10 cellular contexts compared by ENCODE assay signal in genomic region chr2:65075605-65076344, GRCh38. TPM values are rescaled to one million over a fixed set of nuclear protein-coding genes. Genes with fewer than 3 reads are reported as not detected.
A peak's percentile ranks its signal among the peaks of the same experiment; 100 is the strongest.
DNase-seq lines count a peak whose midpoint lies in the region; ATAC-seq and TF ChIP-seq lines count a peak whose summit lies in the region.
"Had no signal": no experiment of that assay in that cellular context is flagged by ENCODE, and none has a peak within 500 bp of the region (broad histone marks: within the 10 kb centered on the region; RNA-seq: fewer than 3 reads in every experiment).

No MANE protein-coding gene starts in this region.

- H3K27ac ChIP-seq in CD8-positive, alpha-beta T cell (ENCODE audit: low read depth, low read length) = no peak overlapping the region
- peak overlapping the region; percentile 18 for H3K27ac ChIP-seq in parathyroid adenoma

- H3K4me2 ChIP-seq in parathyroid adenoma (ENCODE audit: low read length) = no peak overlapping the region

- H3K4me3 ChIP-seq in CD8-positive, alpha-beta T cell (ENCODE audit: low read depth, low read length) = no peak overlapping the region
- H3K4me3 ChIP-seq in parathyroid adenoma (ENCODE audit: low read depth, low read length) = no peak overlapping the region

- peak overlapping the region; percentile 58 for H3K27ac Mint-ChIP-seq in CD8-positive, alpha-beta T cell
- H3K27ac Mint-ChIP-seq in T-cell = peak overlapping the region; percentile 43 to 46
- H3K27ac Mint-ChIP-seq in glutamatergic neuron (ENCODE audit: unreplicated experiment) = peak overlapping the region; percentile 72

- no peaks in the 10 kb centered on the region for H3K27me3 Mint-ChIP-seq in CD8-positive, alpha-beta T cell (ENCODE audit: low read depth)
- H3K27me3 Mint-ChIP-seq in T-cell = no peaks in the 10 kb centered on the region
- no peaks in the 10 kb centered on the region for H3K27me3 Mint-ChIP-seq in glutamatergic neuron (ENCODE audit: unreplicated experiment)

- H3K4me1 ChIP-seq in CD8-positive, alpha-beta T cell (ENCODE audit: insufficient read depth, low read length) = no peaks in the 10 kb centered on the region
- peaks cover 8% of the 10 kb centered on the region for H3K4me1 ChIP-seq in parathyroid adenoma

- no peaks in the 10 kb centered on the region for H3K9me3 Mint-ChIP-seq in CD8-positive, alpha-beta T cell
- H3K9me3 Mint-ChIP-seq in T-cell (no peaks in the 10 kb centered on the region), glutamatergic neuron (ENCODE audit: unreplicated experiment) (peaks cover 4% of the 10 kb centered on the region)

- CTCF ChIA-PET in CD8-positive, alpha-beta T cell (lab: Charles Lee) = interaction anchor here (1.2 to 1.7 kb wide), 2 partner anchors 11 to 93 kb away, joined by 3 to 4 read pairs; no protein-coding TSS in a partner anchor
- CTCF ChIA-PET in T-cell (lab: Charles Lee) = interaction anchor here (0.6 kb wide), 2 partner anchors 10 to 95 kb away, joined by 3 to 4 read pairs; no protein-coding TSS in a partner anchor

- H3K4me3 Mint-ChIP-seq in CD8-positive, alpha-beta T cell = no peak overlapping the region
- H3K4me3 Mint-ChIP-seq in T-cell = no peak overlapping the region
- no peak overlapping the region for H3K4me3 Mint-ChIP-seq in glutamatergic neuron (ENCODE audit: unreplicated experiment)

- no peak overlapping the region for H2AFZ ChIP-seq in parathyroid adenoma

- no peak for DNase-seq in CD8-positive, alpha-beta T cell
- DNase-seq in T-cell (no peak), glutamatergic neuron (no peak), ureter (ENCODE audit: low spot score) (no peak)
- DNase-seq in stimulated activated CD4-positive, alpha-beta T cell treated with anti-CD3 and anti-CD28 coated beads, Interleukin-4, amount 100 ng/mL, for 4 hours = no peak
- DNase-seq: GF-D8, NCI-H1417 had no signal

- POLR2A ChIA-PET in CD8-positive, alpha-beta T cell (lab: Charles Lee) = interaction anchor here (1.7 kb wide), 1 partner anchor 20 kb away, joined by 4 read pairs; the partner anchor contains the start of gene CEP68
- POLR2A ChIA-PET in T-cell (lab: Charles Lee) = no interaction called here

- H3K9ac ChIP-seq in parathyroid adenoma = no peak overlapping the region

- intact Hi-C loops in CD8-positive, alpha-beta T cell (cut with DNase I, micrococcal nuclease) = no loop called here

- no peak for TF ChIP-seq CTCF in CD8-positive, alpha-beta T cell (IDR thresholded peaks at IDR 0.05)
- TF ChIP-seq CTCF in glutamatergic neuron (IDR thresholded peaks at IDR 0.05; ENCODE audit: partially characterized antibody, unreplicated experiment) = no peak
- TF ChIP-seq CTCF in parathyroid adenoma (IDR thresholded peaks at IDR 0.05) = no peak

- no peaks in the 10 kb centered on the region for H3K9me3 ChIP-seq in CD8-positive, alpha-beta T cell (ENCODE audit: low read length)
- H3K9me3 ChIP-seq in parathyroid adenoma (ENCODE audit: control insufficient read depth, low read length) = no peaks in the 10 kb centered on the region

- H3K36me3 ChIP-seq in CD8-positive, alpha-beta T cell (ENCODE audit: insufficient read depth, low read length) = peaks cover 27% of the 10 kb centered on the region
- H3K36me3 ChIP-seq in parathyroid adenoma (ENCODE audit: control insufficient read depth, insufficient read depth, low read length) = no peaks in the 10 kb centered on the region

- peaks cover 79% of the 10 kb centered on the region for H3K36me3 Mint-ChIP-seq in CD8-positive, alpha-beta T cell
- H3K36me3 Mint-ChIP-seq in T-cell (peaks cover 39% of the 10 kb centered on the region), glutamatergic neuron (ENCODE audit: unreplicated experiment) (no peaks in the 10 kb centered on the region)

- peaks cover 3% of the 10 kb centered on the region for H3K4me1 Mint-ChIP-seq in CD8-positive, alpha-beta T cell (ENCODE audit: low read depth)
- no peaks in the 10 kb centered on the region for H3K4me1 Mint-ChIP-seq in T-cell
- H3K4me1 Mint-ChIP-seq in glutamatergic neuron (ENCODE audit: low read depth, unreplicated experiment) = peaks cover 4% of the 10 kb centered on the region

- H3K27me3 ChIP-seq in CD8-positive, alpha-beta T cell (ENCODE audit: insufficient read depth, low read length) = no peaks in the 10 kb centered on the region
- H3K27me3 ChIP-seq in parathyroid adenoma (ENCODE audit: control insufficient read depth, insufficient read depth, low read length) = no peaks in the 10 kb centered on the region

- no peak for ATAC-seq in CD8-positive, alpha-beta T cell
- ATAC-seq in T-cell (replicated peaks in 1 of 4) (no peak), GM21786 (IDR thresholded peaks at IDR 0.05; ENCODE audit: unreplicated experiment) (no peak), GM21526 (IDR thresholded peaks at IDR 0.05; ENCODE audit: low FRiP score, unreplicated experiment) (no peak)

- no peaks in the 10 kb centered on the region for H3K79me2 ChIP-seq in parathyroid adenoma

RNA-seq across cellular contexts. Expression of gene CEP68, which starts 19.6 kb away (rescaled TPM):
- total RNA-seq in CD8-positive, alpha-beta T cell = 10 to 100 TPM; 19.9 to 20.5 TPM
- total RNA-seq in T-cell (10 to 100 TPM; 24.1 to 41.4 (median 37.4) TPM), glutamatergic neuron (ENCODE audit: unreplicated experiment) (38.3 TPM), ureter (27.8 TPM)

RNA-seq across cellular contexts. Expression of gene RAB1A, which starts 54.1 kb away (rescaled TPM):
- 100 to 1,000 TPM; 101 to 103 TPM for total RNA-seq in CD8-positive, alpha-beta T cell
- total RNA-seq in T-cell = 10 to 100 TPM; 39.1 to 54.3 (median 42.6) TPM
- total RNA-seq in glutamatergic neuron (ENCODE audit: unreplicated experiment) = 161 TPM
- total RNA-seq in ureter = 148 TPM
